Comparison of ENCODE assay signal across 8 cellular contexts in the genomic region with DNA sequence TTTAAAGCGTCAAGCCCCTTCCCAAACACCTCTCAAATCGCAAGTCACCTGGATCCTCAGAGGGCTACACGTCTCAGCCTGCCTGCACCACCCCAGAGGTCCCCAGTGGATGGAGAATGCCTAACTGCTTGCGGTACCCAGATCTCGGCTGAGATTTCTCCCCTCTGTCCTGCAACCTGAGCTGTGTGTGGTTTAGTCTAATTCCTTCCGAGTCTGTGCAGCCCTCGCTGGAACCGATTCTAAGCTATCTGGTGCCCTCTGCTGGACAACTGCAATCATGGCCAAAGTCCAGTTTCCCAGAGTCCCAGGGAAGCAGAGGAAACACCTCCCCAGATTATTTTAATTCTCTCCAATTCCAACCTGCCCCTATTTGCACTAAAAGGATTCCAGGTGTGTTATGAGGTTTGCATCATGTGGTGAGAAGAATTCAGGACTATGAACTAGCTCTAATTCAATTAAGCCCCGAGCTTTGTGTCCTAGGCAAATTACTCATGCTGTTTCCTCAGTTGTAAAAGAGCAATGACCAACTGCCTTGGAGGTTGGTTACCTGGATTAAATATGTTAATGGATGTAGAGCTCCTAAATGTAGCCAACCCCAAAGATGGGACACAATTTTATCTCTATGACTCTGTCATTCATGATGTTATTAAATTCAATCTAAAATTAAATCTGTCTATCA.
DNase-seq lines count a peak whose midpoint lies in the region; ATAC-seq and TF ChIP-seq lines count a peak whose summit lies in the region.

No MANE protein-coding gene starts in this region.

- H3K9me3 ChIP-seq in Caco-2 (no peaks in the 10 kb centered on the region), SJCRH30 (replicated peaks) (no peaks in the 10 kb centered on the region), vagina (no peaks in the 10 kb centered on the region)

- H4K20me1 ChIP-seq in KMS-11 (ENCODE audit: insufficient read depth), result no peaks in the 10 kb centered on the region

- peaks cover 12% of the 10 kb centered on the region for H3K4me1 Mint-ChIP-seq in Caco-2 (ENCODE audit: low read depth, unreplicated experiment)

- H3K36me3 Mint-ChIP-seq in Caco-2 (ENCODE audit: insufficient read depth, unreplicated experiment), result no peaks in the 10 kb centered on the region

- intact Hi-C loops in Caco-2 (cut with micrococcal nuclease; ENCODE audit: unreplicated experiment) (loop anchor here (1.0 to 10.0 kb wide), 6 partner anchors 64 to 670 kb away; no protein-coding TSS in a partner anchor), posterior cingulate gyrus (cut with DNase I) (loop anchor here (5.0 kb wide), 1 partner anchor 1297 kb away; no protein-coding TSS in a partner anchor), vagina (cut with DNase I) (no loop called here)

- no peak for TF ChIP-seq POLR2A in vagina (IDR thresholded peaks at IDR 0.05)

- ATAC-seq in GM21381 (IDR thresholded peaks at IDR 0.05; ENCODE audit: unreplicated experiment), result peak; percentile 90

- no peaks in the 10 kb centered on the region for H3K79me2 ChIP-seq in KMS-11 (ENCODE audit: insufficient read depth, low read depth)

- H3K27me3 ChIP-seq in Caco-2 (replicated peaks; ENCODE audit: control insufficient read depth, insufficient read depth, low read length) (no peaks in the 10 kb centered on the region), KMS-11 (ENCODE audit: insufficient read depth, low read depth) (no peaks in the 10 kb centered on the region), SJCRH30 (no peaks in the 10 kb centered on the region), vagina (no peaks in the 10 kb centered on the region)

- H3K9ac ChIP-seq in KMS-11, result no peak overlapping the region

- peak; percentile 80 to 90 for TF ChIP-seq CTCF in Caco-2 (IDR thresholded peaks at IDR 0.05; ENCODE audit: insufficient read depth in 1 of 2, low read depth in 1 of 2, low read length in 1 of 2, severe bottlenecking in 1 of 2, unreplicated experiment in 1 of 2)
- TF ChIP-seq CTCF in KMS-11 (conservative IDR thresholded peaks at IDR 0.05; ENCODE audit: low read depth, low read length), result peak; percentile 79
- TF ChIP-seq CTCF in vagina (IDR thresholded peaks at IDR 0.05), result peak; percentile 54 to 74 (median 65)

- H3K4me1 ChIP-seq in Caco-2 (no peaks in the 10 kb centered on the region), KMS-11 (ENCODE audit: low read depth, poor library complexity, severe bottlenecking) (no peaks in the 10 kb centered on the region), SJCRH30 (peaks cover 13% of the 10 kb centered on the region; the same call in 1 of the 2 replicates), vagina (no peaks in the 10 kb centered on the region)

- no peak overlapping the region for H3K4me2 ChIP-seq in KMS-11

- no peaks in the 10 kb centered on the region for H3K9me3 Mint-ChIP-seq in Caco-2 (ENCODE audit: unreplicated experiment)

- H3K4me3 Mint-ChIP-seq in Caco-2 (ENCODE audit: unreplicated experiment), result no peak overlapping the region

- BruUV-seq in Caco-2 (replicated peaks; lab: Mats Ljungman, UMichigan), result no TSS peak

- POLR2A ChIA-PET in Caco-2 (lab: Charles Lee), result no interaction called here

- DNase-seq in Caco-2 (peak; percentile 68 to 79), SJCRH30 (peak; percentile 59 to 88), glomerular visceral epithelial cell (ENCODE audit: extremely low spot score) (peak; percentile 88), posterior cingulate gyrus (peak; percentile 40 to 94 (median 75)), vagina (ENCODE audit: extremely low spot score in 2 of 2) (no peak)
- peak; percentile 48 for DNase-seq in activated naive CD4-positive, alpha-beta T cell treated with Interleukin-2 at 50 U/mL for 16 hours

- no peaks in the 10 kb centered on the region for H3K27me3 Mint-ChIP-seq in Caco-2 (ENCODE audit: insufficient read depth, unreplicated experiment)

- no peak overlapping the region for H2AFZ ChIP-seq in KMS-11 (ENCODE audit: low read depth)

- H3K27ac Mint-ChIP-seq in Caco-2 (ENCODE audit: unreplicated experiment), result no peak overlapping the region

- H3K27ac ChIP-seq in KMS-11, result no peak overlapping the region
- no peak overlapping the region for H3K27ac ChIP-seq in SJCRH30
- H3K27ac ChIP-seq in vagina, result no peak overlapping the region

- H3K4me3 ChIP-seq in Caco-2 (ENCODE audit: low read depth, low read length) (no peak overlapping the region), KMS-11 (IDR thresholded peaks at IDR 0.05; ENCODE audit: insufficient read depth, low read depth, low read length) (no peak overlapping the region), SJCRH30 (no peak overlapping the region), vagina (no peak overlapping the region)

- CTCF ChIA-PET in Caco-2 (lab: Charles Lee), result interaction anchor here (0.6 to 1.4 kb wide), 8 partner anchors 42 to 582 kb away, joined by 3 to 12 read pairs (median 4); partner anchors contain the start of gene NCKAP5

- H3K36me3 ChIP-seq in Caco-2 (ENCODE audit: control insufficient read depth, insufficient read depth, low read length), result no peaks in the 10 kb centered on the region
- no peaks in the 10 kb centered on the region for H3K36me3 ChIP-seq in KMS-11 (ENCODE audit: insufficient read depth)
- H3K36me3 ChIP-seq in SJCRH30, result no peaks in the 10 kb centered on the region
- no peaks in the 10 kb centered on the region for H3K36me3 ChIP-seq in vagina

Comparison
In these comparisons a context has a peak if more than half of its experiments do, and no peak if none do; other contexts are left out.
1. DNase-seq: peak in Caco-2 (2 of 2), SJCRH30 (2 of 2), activated naive CD4-positive, alpha-beta T cell treated with Interleukin-2 at 50 U/mL for 16 hours (single experiment), glomerular visceral epithelial cell (single experiment) and posterior cingulate gyrus (10 of 10); none in vagina (0 of 2).
2. Peak in every context shown above with its lines, with median percentiles within 50 percentile points of each other: CTCF ChIP-seq.